ENCODE assay signal across 4 cellular contexts in genomic region chr20:32790751-32791057, GRCh38.
"Had no signal": no experiment of that assay in that cellular context is flagged by ENCODE, and none has a peak within 500 bp of the region (broad histone marks: within the 10 kb centered on the region; RNA-seq: fewer than 3 reads in every experiment).

No MANE protein-coding gene starts in this region.

- H3K9me3 ChIP-seq: adrenal gland had no signal

- H3K27me3 ChIP-seq: adrenal gland had no signal

- H3K4me1 ChIP-seq: adrenal gland had no signal

- H3K27ac ChIP-seq: adrenal gland, SK-N-MC, VCaP had no signal

- DNase-seq: NCI-H524 treated with DMSO at 0.1 percent for 48 hours had no signal

- H3K36me3 ChIP-seq: adrenal gland had no signal

- H3K4me3 ChIP-seq: adrenal gland, SK-N-MC had no signal
